In genomic region chr1:84402060-84402459, GRCh38 we compare ENCODE assay signal across 26 cellular contexts. TPM values are rescaled to one million over a fixed set of nuclear protein-coding genes. Genes with fewer than 3 reads are reported as not detected.
DNase-seq lines count a peak whose midpoint lies in the region; ATAC-seq and TF ChIP-seq lines count a peak whose summit lies in the region.
"Had no signal": no experiment of that assay in that cellular context is flagged by ENCODE, and none has a peak within 500 bp of the region (broad histone marks: within the 10 kb centered on the region; RNA-seq: fewer than 3 reads in every experiment).

No MANE protein-coding gene starts in this region.

- H3K4me3 ChIP-seq in Panc1 (ENCODE audit: low read depth in 2 of 2, low read length in 2 of 2) = no peak overlapping the region
- H3K4me3 ChIP-seq in sigmoid colon = no peak overlapping the region
- H3K4me3 ChIP-seq: coronary artery, lung, prostate gland, SJSA1, uterus had no signal

- no peak for TF ChIP-seq EP300 in sigmoid colon (IDR thresholded peaks at IDR 0.05)

- H3K27me3 ChIP-seq in Panc1 (ENCODE audit: control insufficient read depth, insufficient read depth, low read length) = no peaks in the 10 kb centered on the region
- no peaks in the 10 kb centered on the region for H3K27me3 ChIP-seq in sigmoid colon
- H3K27me3 ChIP-seq: brain microvascular endothelial cell, SJSA1, uterus had no signal

- no peak for TF ChIP-seq CTCF in Panc1 (IDR thresholded peaks at IDR 0.05)
- no peak for TF ChIP-seq CTCF in sigmoid colon (IDR thresholded peaks at IDR 0.05)

- peak; percentile 1 for DNase-seq in stimulated activated CD4-positive, alpha-beta T cell treated with anti-CD3 and anti-CD28 coated beads, Interleukin-1b, Interleukin-23, amount 100 ng/mL, for 48 hours
- no peak for DNase-seq in stimulated activated CD4-positive, alpha-beta T cell treated with anti-CD3 and anti-CD28 coated beads, Interleukin-2, amount 100 ng/mL, for 24 hours
- peak; percentile 30 for DNase-seq in Panc1 (ENCODE audit: low read depth, low spot score)
- DNase-seq in epithelial cell of prostate (ENCODE audit: low read depth, low spot score) = peak; percentile 69
- DNase-seq in sigmoid colon = no peak
- DNase-seq in amygdala (lab: John Stamatoyannopoulos, UW) = no peak
- DNase-seq: activated CD4-positive, alpha-beta T cell treated with anti-CD3 and anti-CD28 coated beads, Interleukin-2, amount 50 U/mL, for 1 hour; activated CD8-positive, alpha-beta memory T cell treated with anti-CD3 and anti-CD28 coated beads, Interleukin-2, amount 50 U/mL, for 48 hours; brain microvascular endothelial cell; islet precursor cell; NCI-H187 treated with DMSO at 0.1 percent for 48 hours; NCI-H748 treated with DMSO at 0.1 percent for 48 hours; stimulated activated naive B cell treated with anti-CD40 and anti-IgM and Interleukin-4, amounts not matched to agents 10 μg/mL and 1 μg/mL and 100 μg/mL, for 72 hours; uterus had no signal

- POLR2A ChIA-PET in Panc1 (lab: Charles Lee) = interaction anchor here (1.0 kb wide), 1 partner anchor 9 kb away, joined by 5 read pairs; no protein-coding TSS in a partner anchor

- no peaks in the 10 kb centered on the region; the same call in 1 of the 2 replicates for H3K9me3 ChIP-seq in Panc1 (ENCODE audit: control insufficient read depth, insufficient read depth, low read depth, low read length)
- no peaks in the 10 kb centered on the region for H3K9me3 ChIP-seq in sigmoid colon
- H3K9me3 ChIP-seq: prostate gland, SJSA1, uterus had no signal

- CTCF ChIA-PET in Panc1 (lab: Charles Lee) = no interaction called here

- ATAC-seq in Panc1 (no peak), HG03139 (IDR thresholded peaks at IDR 0.05; ENCODE audit: unreplicated experiment) (no peak), HG02642 (IDR thresholded peaks at IDR 0.05; ENCODE audit: poor library complexity, unreplicated experiment) (no peak)
- ATAC-seq: stimulated activated naive B cell treated with anti-CD40 and anti-IgM and Interleukin-4, amounts not matched to agents 10 μg/mL and 1 μg/mL and 100 μg/mL, for 72 hours had no signal

- H3K4me1 ChIP-seq in Panc1 (ENCODE audit: control insufficient read depth, insufficient read depth, low read length) = no peaks in the 10 kb centered on the region
- H3K4me1 ChIP-seq in sigmoid colon = no peaks in the 10 kb centered on the region
- H3K4me1 ChIP-seq: uterus had no signal

- TF ChIP-seq POLR2A in sigmoid colon (IDR thresholded peaks at IDR 0.05) = no peak

- BruUV-seq in Panc1 (replicated peaks; lab: Mats Ljungman, UMichigan) = no TSS peak

- no peak overlapping the region for H3K27ac ChIP-seq in Panc1 (ENCODE audit: low read length)
- peak overlapping the region; percentile 35 for H3K27ac ChIP-seq in epithelial cell of prostate
- H3K27ac ChIP-seq in sigmoid colon = no peak overlapping the region
- H3K27ac ChIP-seq: brain microvascular endothelial cell, C4-2B, coronary artery, KMS-11, prostate gland, SJSA1, uterus had no signal

- intact Hi-C loops in Panc1 (cut with micrococcal nuclease; ENCODE audit: unreplicated experiment) (no loop called here), sigmoid colon (cut with DNase I) (no loop called here)

- in situ Hi-C loops in Panc1 (cut with HindIII; ENCODE audit: low pct_unique_long_range_greater_than_20kb, low sequenced_read_pairs) = no loop called here

- H3K36me3 ChIP-seq in Panc1 (ENCODE audit: control insufficient read depth, insufficient read depth, low read length) (no peaks in the 10 kb centered on the region), sigmoid colon (no peaks in the 10 kb centered on the region)
- H3K36me3 ChIP-seq: brain microvascular endothelial cell, prostate gland, SJSA1, uterus had no signal

RNA-seq across cellular contexts. Expression of gene DNASE2B, which starts 3.8 kb away (rescaled TPM):
- not detected for total RNA-seq in Panc1 (2021; ENCODE audit: unreplicated experiment)
- polyA plus RNA-seq in Panc1 (2012; ENCODE audit: insufficient read length) = not detected
- total RNA-seq in sigmoid colon = under 1 TPM in 1 of 4 donors, not detected in 3; 0.99 TPM
- polyA plus RNA-seq in sigmoid colon = under 1 TPM in 1 of 3 donors, not detected in 2; 0.38 TPM
- total RNA-seq: frontal cortex, HT-29, SJSA1, skeletal muscle tissue, temporal lobe, uterus had no signal

Comparison
In these comparisons a context has a peak if more than half of its experiments do, and no peak if none do; other contexts are left out.
1. DNase-seq: peak in stimulated activated CD4-positive, alpha-beta T cell treated with anti-CD3 and anti-CD28 coated beads, Interleukin-1b, Interleukin-23, amount 100 ng/mL, for 48 hours (single experiment), Panc1 (single experiment) and epithelial cell of prostate (single experiment); none in stimulated activated CD4-positive, alpha-beta T cell treated with anti-CD3 and anti-CD28 coated beads, Interleukin-2, amount 100 ng/mL, for 24 hours (0 of 2), sigmoid colon (single experiment) and amygdala (0 of 56).